Comparison of ENCODE assay signal across 10 cellular contexts in genomic region chr2:236179653-236180500, GRCh38. TPM values are rescaled to one million over a fixed set of nuclear protein-coding genes. Genes with fewer than 3 reads are reported as not detected.
DNase-seq lines count a peak whose midpoint lies in the region; ATAC-seq and TF ChIP-seq lines count a peak whose summit lies in the region.
"Had no signal": no experiment of that assay in that cellular context is flagged by ENCODE, and none has a peak within 500 bp of the region (broad histone marks: within the 10 kb centered on the region; RNA-seq: fewer than 3 reads in every experiment).

No MANE protein-coding gene starts in this region.

- H3K36me3 ChIP-seq in CD8-positive, alpha-beta T cell (ENCODE audit: insufficient read depth, low read length), result no peaks in the 10 kb centered on the region

- H3K27me3 ChIP-seq in CD8-positive, alpha-beta T cell (ENCODE audit: insufficient read depth, low read length), result peaks cover 18% of the 10 kb centered on the region

- no peaks in the 10 kb centered on the region for H3K9me3 ChIP-seq in CD8-positive, alpha-beta T cell (ENCODE audit: low read length)

- H3K27ac Mint-ChIP-seq in activated CD8-positive, alpha-beta T cell treated with anti-CD3 and anti-CD28 coated beads for 36 hours, result no peak overlapping the region
- no peak overlapping the region for H3K27ac Mint-ChIP-seq in CD8-positive, alpha-beta T cell

- H3K4me3 Mint-ChIP-seq in activated CD8-positive, alpha-beta T cell treated with anti-CD3 and anti-CD28 coated beads for 36 hours, result no peak overlapping the region
- no peak overlapping the region for H3K4me3 Mint-ChIP-seq in CD8-positive, alpha-beta T cell

- peaks cover 8% of the 10 kb centered on the region for H3K4me1 ChIP-seq in CD8-positive, alpha-beta T cell (ENCODE audit: insufficient read depth, low read length)

- POLR2A ChIA-PET in activated CD8-positive, alpha-beta T cell treated with anti-CD3 and anti-CD28 coated beads for 36 hours (lab: Charles Lee), result no interaction called here
- POLR2A ChIA-PET in CD8-positive, alpha-beta T cell (lab: Charles Lee), result no interaction called here

- CTCF ChIA-PET in activated CD8-positive, alpha-beta T cell treated with anti-CD3 and anti-CD28 coated beads for 36 hours (lab: Charles Lee), result interaction anchor here (0.7 to 5.0 kb wide), 14 partner anchors 9 to 414 kb away, joined by 3 to 49 read pairs (median 3); no protein-coding TSS in a partner anchor
- CTCF ChIA-PET in CD8-positive, alpha-beta T cell (lab: Charles Lee), result interaction anchor here (0.7 kb wide), 2 partner anchors 8 to 558 kb away, joined by 3 read pairs; no protein-coding TSS in a partner anchor

- peaks cover 61% of the 10 kb centered on the region for H3K27me3 Mint-ChIP-seq in activated CD8-positive, alpha-beta T cell treated with anti-CD3 and anti-CD28 coated beads for 36 hours
- peaks cover 66% of the 10 kb centered on the region for H3K27me3 Mint-ChIP-seq in CD8-positive, alpha-beta T cell (ENCODE audit: low read depth)

- ATAC-seq in activated CD8-positive, alpha-beta T cell treated with anti-CD3 and anti-CD28 coated beads for 36 hours, result no peak
- ATAC-seq in CD8-positive, alpha-beta T cell, result no peak
- no peak for ATAC-seq in GM21447 (IDR thresholded peaks at IDR 0.05; ENCODE audit: unreplicated experiment)

- peaks cover 3% of the 10 kb centered on the region for H3K4me1 Mint-ChIP-seq in activated CD8-positive, alpha-beta T cell treated with anti-CD3 and anti-CD28 coated beads for 36 hours (ENCODE audit: low read depth)
- peaks cover 14% of the 10 kb centered on the region for H3K4me1 Mint-ChIP-seq in CD8-positive, alpha-beta T cell (ENCODE audit: low read depth)

- TF ChIP-seq CTCF in fibroblast of villous mesenchyme (IDR thresholded peaks at IDR 0.05; ENCODE audit: insufficient read depth, low read depth, low read length), result no peak
- no peak for TF ChIP-seq CTCF in activated CD8-positive, alpha-beta T cell treated with anti-CD3 and anti-CD28 coated beads for 36 hours (IDR thresholded peaks at IDR 0.05)
- TF ChIP-seq CTCF in CD8-positive, alpha-beta T cell (IDR thresholded peaks at IDR 0.05), result no peak

- peak; percentile 30 for DNase-seq in DMS53 (lab: John Stamatoyannopoulos, UW)
- no peak for DNase-seq in DMS53 treated with DMSO at 0.1 percent for 48 hours (lab: John Stamatoyannopoulos, UW; ENCODE audit: unreplicated experiment)
- peak; percentile 71 for DNase-seq in SK-N-DZ (ENCODE audit: low spot score)
- peak; percentile 81 for DNase-seq in fibroblast of villous mesenchyme (ENCODE audit: low read depth)
- DNase-seq in skeletal muscle cell (ENCODE audit: low read depth), result no peak
- no peak for DNase-seq in activated CD8-positive, alpha-beta T cell treated with anti-CD3 and anti-CD28 coated beads for 36 hours
- DNase-seq in CD8-positive, alpha-beta T cell, result no peak
- DNase-seq: activated CD8-positive, alpha-beta memory T cell treated with anti-CD3 and anti-CD28 coated beads, Interleukin-2, amount 50 U/mL, for 4 hours had no signal

- no peaks in the 10 kb centered on the region for H3K36me3 Mint-ChIP-seq in activated CD8-positive, alpha-beta T cell treated with anti-CD3 and anti-CD28 coated beads for 36 hours (ENCODE audit: low read depth)
- no peaks in the 10 kb centered on the region for H3K36me3 Mint-ChIP-seq in CD8-positive, alpha-beta T cell

- peak overlapping the region; percentile 62 for H3K4me3 ChIP-seq in fibroblast of villous mesenchyme (ENCODE audit: low read depth, low read length)
- peak overlapping the region; percentile 47 for H3K4me3 ChIP-seq in skeletal muscle cell (ENCODE audit: low read depth, low read length)
- H3K4me3 ChIP-seq in CD8-positive, alpha-beta T cell (ENCODE audit: low read depth, low read length), result no peak overlapping the region

- H3K9me3 Mint-ChIP-seq in activated CD8-positive, alpha-beta T cell treated with anti-CD3 and anti-CD28 coated beads for 36 hours, result peaks cover 1% of the 10 kb centered on the region
- no peaks in the 10 kb centered on the region for H3K9me3 Mint-ChIP-seq in CD8-positive, alpha-beta T cell

- H3K27ac ChIP-seq in CD8-positive, alpha-beta T cell (ENCODE audit: low read depth, low read length), result no peak overlapping the region
- H3K27ac ChIP-seq: 22Rv1 had no signal

- intact Hi-C loops in activated CD8-positive, alpha-beta T cell treated with anti-CD3 and anti-CD28 coated beads for 36 hours (cut with micrococcal nuclease), result loop anchor here (2.0 to 10.0 kb wide), 2 partner anchors 245 to 401 kb away; no protein-coding TSS in a partner anchor
- intact Hi-C loops in CD8-positive, alpha-beta T cell (cut with DNase I, micrococcal nuclease), result loop anchor here in 1 of 2 experiments (5.0 kb wide), 1 partner anchor 413 kb away; no protein-coding TSS in a partner anchor

RNA-seq across cellular contexts. Expression of gene GBX2, which starts 11.7 kb away (rescaled TPM):
- polyA plus RNA-seq in SK-N-DZ (2014; cell fraction: cytosol; rRNA removed), result 0.87 and 1.5 TPM in 2 replicates
- polyA plus RNA-seq in SK-N-DZ (2014; cell fraction: nucleus; rRNA removed), result 0.21 and 0.37 TPM in 2 replicates
- 1.6 TPM in 1 of 2 replicates, not detected in the other for total RNA-seq in fibroblast of villous mesenchyme
- total RNA-seq in activated CD8-positive, alpha-beta T cell treated with anti-CD3 and anti-CD28 coated beads for 36 hours, result not detected
- not detected for total RNA-seq in CD8-positive, alpha-beta T cell

Comparison
In these comparisons a context has a peak if more than half of its experiments do, and no peak if none do; other contexts are left out.
1. DNase-seq: peak in DMS53 (single experiment), SK-N-DZ (single experiment) and fibroblast of villous mesenchyme (single experiment); none in DMS53 treated with DMSO at 0.1 percent for 48 hours (single experiment), skeletal muscle cell (single experiment), activated CD8-positive, alpha-beta T cell treated with anti-CD3 and anti-CD28 coated beads for 36 hours (single experiment) and CD8-positive, alpha-beta T cell (0 of 7).